In the genomic region with DNA sequence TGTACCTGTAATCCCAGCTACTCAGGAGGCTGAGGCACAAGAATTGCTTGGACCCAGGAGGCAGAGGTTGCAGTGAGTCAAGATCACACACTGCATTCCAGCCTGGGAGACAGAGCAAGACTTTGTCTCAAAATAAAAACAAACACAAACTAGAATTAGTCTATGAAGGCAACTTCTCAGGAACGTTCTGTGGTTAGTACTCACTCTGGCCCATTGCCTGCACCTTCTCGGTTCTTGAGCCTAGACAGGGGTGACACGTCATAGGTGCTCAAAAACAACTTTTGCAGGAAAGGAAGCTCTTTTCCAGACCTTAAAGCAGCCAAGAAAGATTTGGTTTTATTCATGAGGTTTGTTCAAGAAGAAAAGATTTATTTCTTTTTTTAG, we compare ENCODE assay signal across 24 cellular contexts. TPM values are rescaled to one million over a fixed set of nuclear protein-coding genes. Genes with fewer than 3 reads are reported as not detected.
A peak's percentile ranks its signal among the peaks of the same experiment; 100 is the strongest.
DNase-seq lines count a peak whose midpoint lies in the region; ATAC-seq, FAIRE-seq and TF ChIP-seq lines count a peak whose summit lies in the region.
"Had no signal": no experiment of that assay in that cellular context is flagged by ENCODE, and none has a peak within 500 bp of the region (broad histone marks: within the 10 kb centered on the region; RNA-seq: fewer than 3 reads in every experiment).

No MANE protein-coding gene starts in this region.

- no peak for TF ChIP-seq POLR2A in GM12892 (IDR thresholded peaks at IDR 0.05; ENCODE audit: low read depth, low read length)

- H3K4me3 ChIP-seq in MG63, result no peak overlapping the region
- H3K4me3 ChIP-seq: smooth muscle cell, testis, uterus had no signal

- no peaks in the 10 kb centered on the region for H3K9me3 Mint-ChIP-seq in stimulated activated naive CD8-positive, alpha-beta T cell treated with anti-CD3 and anti-CD28 coated beads, Interleukin-15, amount 100 ng/mL, for 72 hours
- H3K9me3 Mint-ChIP-seq: activated CD8-positive, alpha-beta T cell treated with anti-CD3 and anti-CD28 coated beads for 36 hours; CD8-positive, alpha-beta T cell; IgD-negative memory B cell; naive B cell; stimulated activated memory B cell treated with anti-CD40 and anti-IgM and Interleukin-4, amounts not matched to agents 10 μg/mL and 1 μg/mL and 100 μg/mL, for 72 hours had no signal

- H3K36me3 ChIP-seq in MG63, result no peaks in the 10 kb centered on the region
- H3K36me3 ChIP-seq: uterus had no signal

- H3K9me3 ChIP-seq in MG63, result no peaks in the 10 kb centered on the region
- H3K9me3 ChIP-seq: testis, uterus had no signal

- in situ Hi-C loops in Caki2 (cut with HindIII; ENCODE audit: low pct_unique_long_range_greater_than_20kb, low sequenced_read_pairs), result no loop called here

- H3K27me3 Mint-ChIP-seq in stimulated activated naive CD8-positive, alpha-beta T cell treated with anti-CD3 and anti-CD28 coated beads, Interleukin-15, amount 100 ng/mL, for 72 hours, result peaks cover 9% of the 10 kb centered on the region
- H3K27me3 Mint-ChIP-seq: activated CD8-positive, alpha-beta T cell treated with anti-CD3 and anti-CD28 coated beads for 36 hours; IgD-negative memory B cell; stimulated activated memory B cell treated with anti-CD40 and anti-IgM and Interleukin-4, amounts not matched to agents 10 μg/mL and 1 μg/mL and 100 μg/mL, for 72 hours had no signal

- DNase-seq in Caki2 (ENCODE audit: low read depth) (peak; percentile 4), MG63 (peak; percentile 78), epithelial cell of prostate (ENCODE audit: low read depth, low spot score) (no peak), kidney tubule cell (ENCODE audit: low spot score) (peak; percentile 44), OCI-M2 (lab: John Stamatoyannopoulos, UW; ENCODE audit: unreplicated experiment) (no peak), GM12892 (ENCODE audit: insufficient read length) (no peak)
- no peak for DNase-seq in stimulated activated naive CD8-positive, alpha-beta T cell treated with anti-CD3 and anti-CD28 coated beads, Interleukin-15, amount 100 ng/mL, for 72 hours
- DNase-seq: activated CD8-positive, alpha-beta T cell treated with anti-CD3 and anti-CD28 coated beads for 36 hours; activated naive CD4-positive, alpha-beta T cell treated with Interleukin-2 at 50 U/mL for 16 hours; CD8-positive, alpha-beta T cell; erythroblast; glutamatergic neuron; GOT3; left cardiac atrium; naive B cell; nucleus accumbens; RPMI8226; T-helper 9 cell; uterus had no signal

- H3K27ac Mint-ChIP-seq in stimulated activated naive CD8-positive, alpha-beta T cell treated with anti-CD3 and anti-CD28 coated beads, Interleukin-15, amount 100 ng/mL, for 72 hours, result no peak overlapping the region
- H3K27ac Mint-ChIP-seq: activated CD8-positive, alpha-beta T cell treated with anti-CD3 and anti-CD28 coated beads for 36 hours; CD8-positive, alpha-beta T cell; IgD-negative memory B cell; naive B cell; stimulated activated memory B cell treated with anti-CD40 and anti-IgM and Interleukin-4, amounts not matched to agents 10 μg/mL and 1 μg/mL and 100 μg/mL, for 72 hours had no signal

- 0 out of 2 replicates have a peak, but pooled peaks cover 2% of the 10 kb centered on the region for H3K27me3 ChIP-seq in MG63
- H3K27me3 ChIP-seq: testis, uterus had no signal

- FAIRE-seq in GM12892 (lab: Jason Lieb, UNC), result no peak

- ATAC-seq in stimulated activated naive CD8-positive, alpha-beta T cell treated with anti-CD3 and anti-CD28 coated beads, Interleukin-15, amount 100 ng/mL, for 72 hours, result no peak
- no peak for ATAC-seq in GM18519 (IDR thresholded peaks at IDR 0.05; ENCODE audit: low FRiP score, unreplicated experiment)
- ATAC-seq: activated CD8-positive, alpha-beta T cell treated with anti-CD3 and anti-CD28 coated beads for 36 hours; CD8-positive, alpha-beta T cell; stimulated activated memory B cell treated with anti-CD40 and anti-IgM and Interleukin-4, amounts not matched to agents 10 μg/mL and 1 μg/mL and 100 μg/mL, for 72 hours had no signal

- H3K4me3 Mint-ChIP-seq in stimulated activated naive CD8-positive, alpha-beta T cell treated with anti-CD3 and anti-CD28 coated beads, Interleukin-15, amount 100 ng/mL, for 72 hours, result no peak overlapping the region
- H3K4me3 Mint-ChIP-seq: activated CD8-positive, alpha-beta T cell treated with anti-CD3 and anti-CD28 coated beads for 36 hours; CD8-positive, alpha-beta T cell; IgD-negative memory B cell; naive B cell; stimulated activated memory B cell treated with anti-CD40 and anti-IgM and Interleukin-4, amounts not matched to agents 10 μg/mL and 1 μg/mL and 100 μg/mL, for 72 hours had no signal

- H3K27ac ChIP-seq in epithelial cell of prostate, result peak overlapping the region; percentile 54
- H3K27ac ChIP-seq: testis, uterus had no signal

- no peaks in the 10 kb centered on the region for H3K4me1 Mint-ChIP-seq in stimulated activated naive CD8-positive, alpha-beta T cell treated with anti-CD3 and anti-CD28 coated beads, Interleukin-15, amount 100 ng/mL, for 72 hours
- H3K4me1 Mint-ChIP-seq: stimulated activated memory B cell treated with anti-CD40 and anti-IgM and Interleukin-4, amounts not matched to agents 10 μg/mL and 1 μg/mL and 100 μg/mL, for 72 hours had no signal

RNA-seq across cellular contexts. Expression of gene CNOT1, which starts 22.3 kb away (rescaled TPM):
- total RNA-seq in Caki2 (2014; rRNA removed; shearing (Covaris generic); ENCODE audit: low replicate concordance), result 60.7 and 114 TPM in 2 replicates
- total RNA-seq in MG63 (2014; rRNA removed; shearing (Covaris generic); ENCODE audit: low replicate concordance), result 232 and 296 TPM in 2 replicates
- polyA plus RNA-seq in GM12892 (2012; ENCODE audit: missing spikeins), result 124 TPM

RNA-seq across cellular contexts. Expression of gene SLC38A7, which starts 32.6 kb away (rescaled TPM):
- total RNA-seq in Caki2 (2014; rRNA removed; shearing (Covaris generic); ENCODE audit: low replicate concordance), result 7.7 and 24.3 TPM in 2 replicates
- 4.4 and 13.1 TPM in 2 replicates for total RNA-seq in MG63 (2014; rRNA removed; shearing (Covaris generic); ENCODE audit: low replicate concordance)
- polyA plus RNA-seq in GM12892 (2012; ENCODE audit: missing spikeins), result 3.3 TPM

Comparison
In these comparisons a context has a peak if more than half of its experiments do, and no peak if none do; other contexts are left out.
1. DNase-seq: peak in Caki2 (single experiment), MG63 (single experiment) and kidney tubule cell (single experiment); none in epithelial cell of prostate (single experiment), OCI-M2 (single experiment), stimulated activated naive CD8-positive, alpha-beta T cell treated with anti-CD3 and anti-CD28 coated beads, Interleukin-15, amount 100 ng/mL, for 72 hours (0 of 2) and GM12892 (single experiment).